14 cellular contexts compared by ENCODE assay signal in the genomic region with DNA sequence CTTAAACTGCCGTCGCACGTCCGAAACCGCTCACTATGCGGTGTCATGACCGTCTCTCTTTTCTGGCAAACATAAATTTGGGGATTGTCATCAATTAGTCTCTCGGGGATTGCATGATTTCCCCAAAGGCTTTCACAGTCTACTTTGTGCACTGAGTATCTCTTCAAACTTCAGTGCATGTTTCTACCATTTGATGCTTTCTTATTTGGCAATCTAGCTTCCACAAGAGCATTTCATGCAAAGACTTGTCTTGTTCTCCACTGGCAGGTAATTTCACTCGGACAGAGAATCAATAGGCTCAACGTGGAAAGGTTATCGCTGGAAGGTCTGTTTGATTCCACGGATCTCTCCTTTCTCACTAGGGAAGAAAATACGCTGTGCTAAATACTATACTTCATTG. TPM values are rescaled to one million over a fixed set of nuclear protein-coding genes. Genes with fewer than 3 reads are reported as not detected.
"Had no signal": no experiment of that assay in that cellular context is flagged by ENCODE, and none has a peak within 500 bp of the region (broad histone marks: within the 10 kb centered on the region; RNA-seq: fewer than 3 reads in every experiment).

No MANE protein-coding gene starts in this region.

RNA-seq across cellular contexts. Expression of a gene that starts 0.8 kb away (rescaled TPM):
- total RNA-seq: activated B cell treated with CpG ODN at 0.5 μM for 24 hours; activated CD4-positive, alpha-beta memory T cell treated with anti-CD3 and anti-CD28 coated beads for 36 hours; activated CD4-positive, alpha-beta memory T cell treated with anti-CD3 and anti-CD28 coated beads, Interleukin-2, amount 10 ng/mL, durations not matched to agents 7 days and 5 days; activated CD4-positive, alpha-beta T cell treated with anti-CD3 and anti-CD28 coated beads for 36 hours; activated CD4-positive, alpha-beta T cell treated with anti-CD3 and anti-CD28 coated beads, Interleukin-2, amount 10 ng/mL, durations not matched to agents 7 days and 5 days; activated CD8-positive, alpha-beta memory T cell treated with anti-CD3 and anti-CD28 coated beads for 36 hours; activated CD8-positive, alpha-beta memory T cell treated with anti-CD3 and anti-CD28 coated beads, Interleukin-2, amount 10 ng/mL, durations not matched to agents 7 days and 5 days; activated CD8-positive, alpha-beta T cell treated with anti-CD3 and anti-CD28 coated beads for 36 hours; activated CD8-positive, alpha-beta T cell treated with anti-CD3 and anti-CD28 coated beads, Interleukin-2, amount 10 ng/mL, durations not matched to agents 7 days and 5 days; T-cell; T-helper 1 cell treated with Interleukin-12 subunit alpha and Interleukin-12 subunit beta and Interleukin-4 antibody, amounts not matched to agents 30 ng/mL and 1 ng/mL, for 36 hours; T-helper 17 cell; T-helper 2 cell treated with Interferon-gamma antibody and Interleukin-4, amounts not matched to agents 100 ng/mL and 5 ng/mL, for 36 hours; WTC11 had no signal

RNA-seq across cellular contexts. Expression of a gene that starts 5.5 kb away (rescaled TPM):
- total RNA-seq: activated B cell treated with CpG ODN at 0.5 μM for 24 hours; activated CD4-positive, alpha-beta memory T cell treated with anti-CD3 and anti-CD28 coated beads for 36 hours; activated CD4-positive, alpha-beta memory T cell treated with anti-CD3 and anti-CD28 coated beads, Interleukin-2, amount 10 ng/mL, durations not matched to agents 7 days and 5 days; activated CD4-positive, alpha-beta T cell treated with anti-CD3 and anti-CD28 coated beads for 36 hours; activated CD4-positive, alpha-beta T cell treated with anti-CD3 and anti-CD28 coated beads, Interleukin-2, amount 10 ng/mL, durations not matched to agents 7 days and 5 days; activated CD8-positive, alpha-beta memory T cell treated with anti-CD3 and anti-CD28 coated beads for 36 hours; activated CD8-positive, alpha-beta memory T cell treated with anti-CD3 and anti-CD28 coated beads, Interleukin-2, amount 10 ng/mL, durations not matched to agents 7 days and 5 days; activated CD8-positive, alpha-beta T cell treated with anti-CD3 and anti-CD28 coated beads for 36 hours; activated CD8-positive, alpha-beta T cell treated with anti-CD3 and anti-CD28 coated beads, Interleukin-2, amount 10 ng/mL, durations not matched to agents 7 days and 5 days; T-cell; T-helper 1 cell treated with Interleukin-12 subunit alpha and Interleukin-12 subunit beta and Interleukin-4 antibody, amounts not matched to agents 30 ng/mL and 1 ng/mL, for 36 hours; T-helper 17 cell; T-helper 2 cell treated with Interferon-gamma antibody and Interleukin-4, amounts not matched to agents 100 ng/mL and 5 ng/mL, for 36 hours; WTC11 had no signal

RNA-seq across cellular contexts. Expression of a gene that starts 10.3 kb away (rescaled TPM):
- total RNA-seq: activated B cell treated with CpG ODN at 0.5 μM for 24 hours; activated CD4-positive, alpha-beta memory T cell treated with anti-CD3 and anti-CD28 coated beads for 36 hours; activated CD4-positive, alpha-beta memory T cell treated with anti-CD3 and anti-CD28 coated beads, Interleukin-2, amount 10 ng/mL, durations not matched to agents 7 days and 5 days; activated CD4-positive, alpha-beta T cell treated with anti-CD3 and anti-CD28 coated beads for 36 hours; activated CD4-positive, alpha-beta T cell treated with anti-CD3 and anti-CD28 coated beads, Interleukin-2, amount 10 ng/mL, durations not matched to agents 7 days and 5 days; activated CD8-positive, alpha-beta memory T cell treated with anti-CD3 and anti-CD28 coated beads for 36 hours; activated CD8-positive, alpha-beta memory T cell treated with anti-CD3 and anti-CD28 coated beads, Interleukin-2, amount 10 ng/mL, durations not matched to agents 7 days and 5 days; activated CD8-positive, alpha-beta T cell treated with anti-CD3 and anti-CD28 coated beads for 36 hours; activated CD8-positive, alpha-beta T cell treated with anti-CD3 and anti-CD28 coated beads, Interleukin-2, amount 10 ng/mL, durations not matched to agents 7 days and 5 days; T-cell; T-helper 1 cell treated with Interleukin-12 subunit alpha and Interleukin-12 subunit beta and Interleukin-4 antibody, amounts not matched to agents 30 ng/mL and 1 ng/mL, for 36 hours; T-helper 17 cell; T-helper 2 cell treated with Interferon-gamma antibody and Interleukin-4, amounts not matched to agents 100 ng/mL and 5 ng/mL, for 36 hours; WTC11 had no signal

RNA-seq across cellular contexts. Expression of a gene that starts 15.0 kb away (rescaled TPM):
- total RNA-seq: activated B cell treated with CpG ODN at 0.5 μM for 24 hours; activated CD4-positive, alpha-beta memory T cell treated with anti-CD3 and anti-CD28 coated beads for 36 hours; activated CD4-positive, alpha-beta memory T cell treated with anti-CD3 and anti-CD28 coated beads, Interleukin-2, amount 10 ng/mL, durations not matched to agents 7 days and 5 days; activated CD4-positive, alpha-beta T cell treated with anti-CD3 and anti-CD28 coated beads for 36 hours; activated CD4-positive, alpha-beta T cell treated with anti-CD3 and anti-CD28 coated beads, Interleukin-2, amount 10 ng/mL, durations not matched to agents 7 days and 5 days; activated CD8-positive, alpha-beta memory T cell treated with anti-CD3 and anti-CD28 coated beads for 36 hours; activated CD8-positive, alpha-beta memory T cell treated with anti-CD3 and anti-CD28 coated beads, Interleukin-2, amount 10 ng/mL, durations not matched to agents 7 days and 5 days; activated CD8-positive, alpha-beta T cell treated with anti-CD3 and anti-CD28 coated beads for 36 hours; activated CD8-positive, alpha-beta T cell treated with anti-CD3 and anti-CD28 coated beads, Interleukin-2, amount 10 ng/mL, durations not matched to agents 7 days and 5 days; T-cell; T-helper 1 cell treated with Interleukin-12 subunit alpha and Interleukin-12 subunit beta and Interleukin-4 antibody, amounts not matched to agents 30 ng/mL and 1 ng/mL, for 36 hours; T-helper 17 cell; T-helper 2 cell treated with Interferon-gamma antibody and Interleukin-4, amounts not matched to agents 100 ng/mL and 5 ng/mL, for 36 hours; WTC11 had no signal

RNA-seq across cellular contexts. Expression of a gene that starts 19.8 kb away (rescaled TPM):
- total RNA-seq: activated B cell treated with CpG ODN at 0.5 μM for 24 hours; activated CD4-positive, alpha-beta memory T cell treated with anti-CD3 and anti-CD28 coated beads for 36 hours; activated CD4-positive, alpha-beta memory T cell treated with anti-CD3 and anti-CD28 coated beads, Interleukin-2, amount 10 ng/mL, durations not matched to agents 7 days and 5 days; activated CD4-positive, alpha-beta T cell treated with anti-CD3 and anti-CD28 coated beads for 36 hours; activated CD4-positive, alpha-beta T cell treated with anti-CD3 and anti-CD28 coated beads, Interleukin-2, amount 10 ng/mL, durations not matched to agents 7 days and 5 days; activated CD8-positive, alpha-beta memory T cell treated with anti-CD3 and anti-CD28 coated beads for 36 hours; activated CD8-positive, alpha-beta memory T cell treated with anti-CD3 and anti-CD28 coated beads, Interleukin-2, amount 10 ng/mL, durations not matched to agents 7 days and 5 days; activated CD8-positive, alpha-beta T cell treated with anti-CD3 and anti-CD28 coated beads for 36 hours; activated CD8-positive, alpha-beta T cell treated with anti-CD3 and anti-CD28 coated beads, Interleukin-2, amount 10 ng/mL, durations not matched to agents 7 days and 5 days; T-cell; T-helper 1 cell treated with Interleukin-12 subunit alpha and Interleukin-12 subunit beta and Interleukin-4 antibody, amounts not matched to agents 30 ng/mL and 1 ng/mL, for 36 hours; T-helper 17 cell; T-helper 2 cell treated with Interferon-gamma antibody and Interleukin-4, amounts not matched to agents 100 ng/mL and 5 ng/mL, for 36 hours; WTC11 had no signal
